6 cellular contexts compared by ENCODE assay signal in genomic region chr3:46338840-46339239, GRCh38.
"Had no signal": no experiment of that assay in that cellular context is flagged by ENCODE, and none has a peak within 500 bp of the region (broad histone marks: within the 10 kb centered on the region; RNA-seq: fewer than 3 reads in every experiment).

No MANE protein-coding gene starts in this region.

- FAIRE-seq: G401.6, GM12891, GM12892, GM18507 had no signal

- DNase-seq: GDM1, GF-D8 had no signal
